ENCODE assay signal across 10 cellular contexts in the genomic region with DNA sequence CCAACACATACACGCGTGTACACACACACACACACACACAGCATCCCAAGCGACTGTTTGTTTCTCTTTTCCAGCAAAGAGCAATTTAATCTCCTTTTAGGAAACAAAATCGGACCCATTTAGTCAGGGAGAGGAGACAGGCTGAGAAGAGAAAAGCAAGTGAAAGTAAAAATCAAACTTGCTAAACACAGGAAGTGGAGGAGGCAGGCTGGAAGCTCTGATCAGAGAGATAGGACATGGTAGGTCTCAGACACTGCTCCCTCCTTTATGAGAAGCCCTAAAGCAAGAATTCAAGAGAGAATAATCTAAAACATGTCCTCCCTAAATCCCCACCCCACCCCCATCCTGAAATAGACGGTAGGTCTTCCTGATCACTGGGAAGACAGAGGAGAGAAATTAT.
DNase-seq lines count a peak whose midpoint lies in the region; ATAC-seq and TF ChIP-seq lines count a peak whose summit lies in the region.
"Had no signal": no experiment of that assay in that cellular context is flagged by ENCODE, and none has a peak within 500 bp of the region (broad histone marks: within the 10 kb centered on the region; RNA-seq: fewer than 3 reads in every experiment).

No MANE protein-coding gene starts in this region.

- H3K9me3 Mint-ChIP-seq in endodermal cell, result peaks cover 9% of the 10 kb centered on the region

- no peak overlapping the region for H3K9ac ChIP-seq in endodermal cell (ENCODE audit: extremely low read depth, low read length, poor library complexity, severe bottlenecking)

- no peaks in the 10 kb centered on the region for H3K9me2 ChIP-seq in hepatocyte (replicated peaks; ENCODE audit: insufficient read depth)

- no peaks in the 10 kb centered on the region for H3K27me3 Mint-ChIP-seq in endodermal cell (ENCODE audit: insufficient read depth)

- no peaks in the 10 kb centered on the region for H3K36me3 ChIP-seq in hepatocyte (replicated peaks; ENCODE audit: insufficient read depth, low read depth)
- no peaks in the 10 kb centered on the region for H3K36me3 ChIP-seq in endodermal cell (ENCODE audit: control insufficient read depth, insufficient read depth, low read length)
- H3K36me3 ChIP-seq: MG63, thoracic aorta had no signal

- no peak overlapping the region for H3K4me3 ChIP-seq in hepatocyte
- no peak overlapping the region for H3K4me3 ChIP-seq in endodermal cell (ENCODE audit: low read length)
- H3K4me3 ChIP-seq: MG63, thoracic aorta had no signal

- peaks cover 37% of the 10 kb centered on the region for H3K4me1 Mint-ChIP-seq in endodermal cell

- H3K4me2 ChIP-seq in hepatocyte, result peak overlapping the region; percentile 31

- peak overlapping the region; percentile 26 for H2AFZ ChIP-seq in hepatocyte

- TF ChIP-seq CTCF in hepatocyte (IDR thresholded peaks at IDR 0.05; ENCODE audit: poor library complexity), result no peak
- no peak for TF ChIP-seq CTCF in endodermal cell (conservative IDR thresholded peaks at IDR 0.05)

- H3K27me3 ChIP-seq in hepatocyte, result no peaks in the 10 kb centered on the region
- H3K27me3 ChIP-seq in endodermal cell (ENCODE audit: control insufficient read depth, insufficient read depth, low read length, poor library complexity, severe bottlenecking), result no peaks in the 10 kb centered on the region
- H3K27me3 ChIP-seq: MG63 had no signal

- no peaks in the 10 kb centered on the region for H4K20me1 ChIP-seq in hepatocyte (ENCODE audit: insufficient read depth, poor library complexity, severe bottlenecking)

- H3K27ac Mint-ChIP-seq in endodermal cell, result no peak overlapping the region

- no peaks in the 10 kb centered on the region for H3K9me3 ChIP-seq in hepatocyte (ENCODE audit: low read depth)
- H3K9me3 ChIP-seq in endodermal cell (ENCODE audit: control insufficient read depth, low read length), result peaks cover 3% of the 10 kb centered on the region
- H3K9me3 ChIP-seq: MG63, thoracic aorta had no signal

- ATAC-seq in GM21528 (IDR thresholded peaks at IDR 0.05; ENCODE audit: low FRiP score, unreplicated experiment) (peak; percentile 70), HG02571 (IDR thresholded peaks at IDR 0.05; ENCODE audit: unreplicated experiment) (no peak)

- H3K4me1 ChIP-seq in hepatocyte (ENCODE audit: insufficient read depth) (no peaks in the 10 kb centered on the region), endodermal cell (ENCODE audit: control insufficient read depth, insufficient read depth, low read length) (no peaks in the 10 kb centered on the region)

- no peaks in the 10 kb centered on the region for H3K79me2 ChIP-seq in hepatocyte

- whole genome bisulfite sequencing in hepatocyte (ENCODE audit: low lambda C conversion rate, missing lambda C conversion rate), result 62% methylated on average over 5 of the region's 5 CpGs
- WGBS in endodermal cell (ENCODE audit: insufficient coverage in 1 of 2, insufficient read length in 1 of 2), 2 experiments, result 87% methylated on average over 5 of the region's 5 CpGs; no CpG with 5 or more reads in 1 of the 2 experiments

- H3K4me3 Mint-ChIP-seq in endodermal cell, result no peak overlapping the region

- peaks cover 7% of the 10 kb centered on the region for H3K36me3 Mint-ChIP-seq in endodermal cell (ENCODE audit: low read depth)

- H3K27ac ChIP-seq in hepatocyte (peak overlapping the region; percentile 51), endodermal cell (ENCODE audit: low read depth, low read length) (no peak overlapping the region)
- H3K27ac ChIP-seq: thoracic aorta had no signal

- DNase-seq in EL, result peak; percentile 2
- DNase-seq in OCI-M1 (lab: John Stamatoyannopoulos, UW), result peak; percentile 76
- no peak for DNase-seq in hepatocyte (ENCODE audit: low spot score)
- DNase-seq in NCI-H526 (lab: John Stamatoyannopoulos, UW), result no peak
- no peak for DNase-seq in endodermal cell
- no peak for DNase-seq in AG08396 (ENCODE audit: low spot score)
- DNase-seq: MG63 had no signal

Comparison
In these comparisons a context has a peak if more than half of its experiments do, and no peak if none do; other contexts are left out.
1. DNase-seq: peak in EL (single experiment) and OCI-M1 (single experiment); none in hepatocyte (single experiment), NCI-H526 (0 of 2), endodermal cell (single experiment) and AG08396 (single experiment).